In the genomic region with DNA sequence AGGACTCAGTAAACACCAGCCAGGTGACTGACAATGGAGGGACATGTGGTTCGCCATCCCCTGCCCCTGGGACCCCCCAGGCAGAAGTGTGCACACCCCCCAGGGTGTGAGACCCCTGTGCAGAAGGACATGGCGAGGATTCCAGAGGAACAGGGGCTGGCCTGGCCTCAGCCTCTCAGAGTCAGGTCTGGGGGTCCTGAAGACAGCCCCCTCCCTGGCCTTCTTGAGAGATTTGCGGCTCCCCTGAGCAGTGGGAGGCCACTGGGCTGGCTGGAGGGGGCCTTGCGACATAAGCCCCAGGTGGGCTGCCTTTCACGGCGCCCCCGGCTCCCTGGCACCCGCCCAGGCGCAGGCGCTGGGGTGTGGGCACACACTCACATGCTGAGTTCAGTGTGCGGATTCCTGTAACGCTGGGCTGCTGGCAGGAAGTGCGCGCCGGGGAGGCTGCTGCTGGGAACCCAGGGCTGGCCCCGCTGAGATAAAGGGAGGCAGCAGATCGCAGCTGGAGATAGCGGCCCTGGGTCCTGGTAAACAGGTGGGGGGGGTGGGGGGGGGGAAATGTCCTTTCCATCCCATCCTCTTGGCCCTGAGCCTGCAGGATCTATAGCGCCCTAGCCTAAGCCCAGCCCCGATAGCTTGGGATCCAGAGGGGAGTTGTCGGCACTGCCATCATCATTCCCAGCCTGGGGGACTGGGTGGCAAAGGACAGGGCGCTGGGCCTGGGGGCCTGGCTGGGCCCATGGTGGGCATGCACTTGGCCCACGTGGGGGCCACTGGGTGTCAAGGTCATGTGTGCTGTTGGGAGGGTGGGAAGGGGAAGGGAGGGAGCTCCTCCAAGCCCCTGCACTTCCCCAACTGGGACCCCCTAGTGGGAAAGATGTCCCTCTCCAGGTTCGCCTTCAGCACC, we compare ENCODE assay signal across 9 cellular contexts. TPM values are rescaled to one million over a fixed set of nuclear protein-coding genes. Genes with fewer than 3 reads are reported as not detected.
A peak's percentile ranks its signal among the peaks of the same experiment; 100 is the strongest.
DNase-seq lines count a peak whose midpoint lies in the region; ATAC-seq and TF ChIP-seq lines count a peak whose summit lies in the region.
"Had no signal": no experiment of that assay in that cellular context is flagged by ENCODE, and none has a peak within 500 bp of the region (broad histone marks: within the 10 kb centered on the region; RNA-seq: fewer than 3 reads in every experiment).

No MANE protein-coding gene starts in this region.

- no peak for TF ChIP-seq CTCF in GM12875 (IDR thresholded peaks at IDR 0.05; ENCODE audit: borderline replicate concordance, insufficient read depth, low read depth, low read length)
- TF ChIP-seq CTCF in upper lobe of right lung (IDR thresholded peaks at IDR 0.05): no peak

- peak; percentile 65 to 79 for ATAC-seq in naive thymus-derived CD8-positive, alpha-beta T cell
- peak; percentile 51 for ATAC-seq in upper lobe of right lung
- no peak for ATAC-seq in HG03025 (IDR thresholded peaks at IDR 0.05; ENCODE audit: low FRiP score, unreplicated experiment)

- H3K4me1 ChIP-seq in upper lobe of right lung: peaks cover 36% of the 10 kb centered on the region

- POLR2A ChIA-PET in naive thymus-derived CD8-positive, alpha-beta T cell (lab: Charles Lee): interaction anchor here (0.6 to 3.6 kb wide), 3 partner anchors 12 to 128 kb away, joined by 5 to 16 read pairs (median 6); a partner anchor contains a TSS

- no peaks in the 10 kb centered on the region for H3K9me3 Mint-ChIP-seq in naive thymus-derived CD8-positive, alpha-beta T cell

- peak; percentile 37 to 91 (median 57) for DNase-seq in T-helper 1 cell
- DNase-seq in naive thymus-derived CD8-positive, alpha-beta T cell: peak; percentile 57 to 82 (median 74)
- peak; percentile 82 for DNase-seq in upper lobe of right lung
- no peak for DNase-seq in SW480 (ENCODE audit: low spot score)
- no peak for DNase-seq in NCI-H1105 treated with DMSO at 0.1 percent for 48 hours (lab: John Stamatoyannopoulos, UW)

- H3K4me3 ChIP-seq in GM12875 (ENCODE audit: low read depth, low read length) (peak overlapping the region; percentile 13), upper lobe of right lung (no peak overlapping the region)

- no peaks in the 10 kb centered on the region for H3K27me3 ChIP-seq in upper lobe of right lung

- H3K9me3 ChIP-seq in upper lobe of right lung: no peaks in the 10 kb centered on the region

- H3K36me3 ChIP-seq in upper lobe of right lung: no peaks in the 10 kb centered on the region

- H3K27me3 Mint-ChIP-seq in naive thymus-derived CD8-positive, alpha-beta T cell: no peaks in the 10 kb centered on the region

- H3K27ac ChIP-seq in adipose tissue (ENCODE audit: low read depth, low read length) (peak overlapping the region; percentile 51), upper lobe of right lung (peak overlapping the region; percentile 84)

- H3K36me3 Mint-ChIP-seq in naive thymus-derived CD8-positive, alpha-beta T cell: no peaks in the 10 kb centered on the region

- peak overlapping the region; percentile 73 to 96 (median 92) for H3K27ac Mint-ChIP-seq in naive thymus-derived CD8-positive, alpha-beta T cell

- WGBS in adipose tissue, 3 donors: 19 to 28% (median 20%) methylated on average over 24 of the region's 24 CpGs

- intact Hi-C loops in upper lobe of right lung (cut with DNase I): no loop called here

- H3K4me3 Mint-ChIP-seq in naive thymus-derived CD8-positive, alpha-beta T cell: peak overlapping the region; percentile 57 to 91 (median 82)

- H3K4me1 Mint-ChIP-seq in naive thymus-derived CD8-positive, alpha-beta T cell: peaks cover 15 to 75% (median 66%) of the 10 kb centered on the region in 4 donors

RNA-seq across cellular contexts. Expression of a gene that starts 27.1 kb away (rescaled TPM):
- under 1 TPM in 1 of 3 donors, not detected in 2; 0.06 TPM for polyA plus RNA-seq in adipose tissue
- not detected for total RNA-seq in naive thymus-derived CD8-positive, alpha-beta T cell
- polyA plus RNA-seq in naive thymus-derived CD8-positive, alpha-beta T cell: not detected
- not detected for total RNA-seq in upper lobe of right lung
- total RNA-seq: glomerular endothelial cell had no signal

RNA-seq across cellular contexts. Expression of a gene that starts 44.5 kb away (rescaled TPM):
- 1 to 10 TPM in 1 of 3 donors, under 1 TPM in 2; 0.31 to 1.2 (median 0.40) TPM for polyA plus RNA-seq in adipose tissue
- total RNA-seq in naive thymus-derived CD8-positive, alpha-beta T cell: under 1 TPM in 1 of 2 experiments, not detected in 1; 0.30 TPM
- not detected for polyA plus RNA-seq in naive thymus-derived CD8-positive, alpha-beta T cell
- 1.1 TPM for total RNA-seq in upper lobe of right lung

Comparison
In these comparisons a context has a peak if more than half of its experiments do, and no peak if none do; other contexts are left out.
1. DNase-seq: peak in T-helper 1 cell (5 of 5), naive thymus-derived CD8-positive, alpha-beta T cell (10 of 10) and upper lobe of right lung (single experiment); none in SW480 (single experiment) and NCI-H1105 treated with DMSO at 0.1 percent for 48 hours (single experiment).